ENCODE assay signal across 8 cellular contexts in the genomic region with DNA sequence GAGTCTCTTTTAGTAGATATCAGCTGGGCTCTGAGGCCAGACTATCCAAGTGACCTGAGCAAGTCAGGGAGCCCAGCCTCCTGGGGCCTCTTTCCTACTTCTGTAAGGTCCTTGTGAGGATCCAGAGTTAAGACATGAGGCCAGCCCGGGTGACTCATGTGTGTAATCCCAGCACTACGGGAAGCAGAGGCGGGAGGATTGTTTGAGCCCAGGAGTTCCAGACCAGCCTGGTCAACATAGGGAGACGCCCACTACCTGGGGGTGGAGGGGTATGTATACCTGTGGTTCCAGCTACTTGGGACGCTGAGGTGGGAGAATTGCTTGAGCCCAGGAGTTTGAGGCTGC. TPM values are rescaled to one million over a fixed set of nuclear protein-coding genes. Genes with fewer than 3 reads are reported as not detected.
DNase-seq lines count a peak whose midpoint lies in the region; ATAC-seq and TF ChIP-seq lines count a peak whose summit lies in the region.

No MANE protein-coding gene starts in this region.

- no peak overlapping the region for H4K91ac ChIP-seq in mesenchymal stem cell (ENCODE audit: low read length)

- peaks cover 11% of the 10 kb centered on the region for H3K4me1 Mint-ChIP-seq in activated T-cell treated with anti-CD3 and anti-CD28 coated beads, Interleukin-2, amount 50 U/mL, for 4 hours (ENCODE audit: low read depth)

- H3K9me3 ChIP-seq in mesenchymal stem cell (ENCODE audit: control insufficient read depth, low read length): no peaks in the 10 kb centered on the region

- no peak overlapping the region for H2BK15ac ChIP-seq in mesenchymal stem cell (ENCODE audit: low read depth, poor library complexity, severe bottlenecking)

- H2AFZ ChIP-seq in mesenchymal stem cell (ENCODE audit: low read depth, low read length): no peak overlapping the region

- H3K4me3 Mint-ChIP-seq in activated T-cell treated with anti-CD3 and anti-CD28 coated beads, Interleukin-2, amount 50 U/mL, for 4 hours: no peak overlapping the region

- H3K4ac ChIP-seq in mesenchymal stem cell (ENCODE audit: low read depth in 1 of 2, low read length in 2 of 2): peak overlapping the region in 1 of 2 experiments; percentile 24

- peaks cover 3 to 8% of the 10 kb centered on the region in 2 experiments for H3K36me3 ChIP-seq in mesenchymal stem cell (ENCODE audit: control insufficient read depth in 1 of 2, insufficient read depth in 2 of 2, low read depth in 1 of 2, low read length in 2 of 2)

- H3K79me1 ChIP-seq in mesenchymal stem cell (replicated peaks; ENCODE audit: low read length, poor library complexity, severe bottlenecking): peaks cover 1% of the 10 kb centered on the region

- no peaks in the 10 kb centered on the region for H3K27me3 ChIP-seq in mesenchymal stem cell (ENCODE audit: control insufficient read depth in 1 of 2, insufficient read depth in 1 of 2, low read length in 2 of 2)

- peak overlapping the region; percentile 88 for H3K4me2 ChIP-seq in mesenchymal stem cell (ENCODE audit: low read length, poor library complexity, severe bottlenecking)

- H3K27ac ChIP-seq in mesenchymal stem cell (ENCODE audit: low read length, poor library complexity, severe bottlenecking): peak overlapping the region; percentile 22

- no peak overlapping the region for H3K23ac ChIP-seq in mesenchymal stem cell (ENCODE audit: low read length in 2 of 2)

- no peak for TF ChIP-seq CTCF in cardiac fibroblast (IDR thresholded peaks at IDR 0.05; ENCODE audit: low read depth, low read length)

- H3K14ac ChIP-seq in mesenchymal stem cell (ENCODE audit: low read length in 2 of 2): no peak overlapping the region

- no peak overlapping the region for H2BK120ac ChIP-seq in mesenchymal stem cell (ENCODE audit: low read depth, low read length)

- H3K36me3 Mint-ChIP-seq in activated T-cell treated with anti-CD3 and anti-CD28 coated beads, Interleukin-2, amount 50 U/mL, for 4 hours (ENCODE audit: insufficient read depth): no peaks in the 10 kb centered on the region

- intact Hi-C loops in Right ventricle myocardium inferior (cut with DNase I) (no loop called here), cardiac septum (cut with DNase I) (no loop called here)

- H3K18ac ChIP-seq in mesenchymal stem cell (ENCODE audit: low read depth in 1 of 2, low read length in 2 of 2): peak overlapping the region in 1 of 2 experiments; percentile 46

- no peak overlapping the region for H2BK12ac ChIP-seq in mesenchymal stem cell (ENCODE audit: low read length in 2 of 2)

- peak overlapping the region; percentile 58 for H4K8ac ChIP-seq in mesenchymal stem cell (ENCODE audit: low read length)

- H3K9ac ChIP-seq in mesenchymal stem cell (ENCODE audit: low read length): peak overlapping the region; percentile 85

- WGBS in mesenchymal stem cell: 3% methylated on average over 3 of the region's 5 CpGs

- H2BK5ac ChIP-seq in mesenchymal stem cell (ENCODE audit: low read depth, low read length, poor library complexity, severe bottlenecking): no peak overlapping the region

- peaks cover 16% of the 10 kb centered on the region for H3K4me1 ChIP-seq in mesenchymal stem cell (ENCODE audit: control insufficient read depth, insufficient read depth, low read depth, low read length)

- no peak overlapping the region for H2AK5ac ChIP-seq in mesenchymal stem cell (ENCODE audit: low read length, severe bottlenecking)

- no peak for TF ChIP-seq POLR2A in GM18505 (IDR thresholded peaks at IDR 0.05; ENCODE audit: borderline replicate concordance, extremely low read depth, insufficient read depth, insufficient read length)

- H3K27me3 Mint-ChIP-seq in activated T-cell treated with anti-CD3 and anti-CD28 coated beads, Interleukin-2, amount 50 U/mL, for 4 hours (ENCODE audit: low read depth): peaks cover 25% of the 10 kb centered on the region

- no peak overlapping the region for H3K4me3 ChIP-seq in cardiac fibroblast (replicated peaks in 1 of 2; ENCODE audit: low read depth in 2 of 2, low read length in 2 of 2)
- peak overlapping the region in 1 of 2 experiments; percentile 76 for H3K4me3 ChIP-seq in mesenchymal stem cell (ENCODE audit: insufficient read depth in 1 of 2, low read depth in 1 of 2, low read length in 2 of 2)

- ATAC-seq in Right ventricle myocardium inferior: peak; percentile 48
- no peak for ATAC-seq in GM18505 (IDR thresholded peaks at IDR 0.05; ENCODE audit: unreplicated experiment)
- ATAC-seq in HG02981 (IDR thresholded peaks at IDR 0.05; ENCODE audit: unreplicated experiment): no peak
- ATAC-seq in activated T-cell treated with anti-CD3 and anti-CD28 coated beads, Interleukin-2, amount 50 U/mL, for 4 hours: no peak

- DNase-seq in Right ventricle myocardium inferior (ENCODE audit: missing footprints): no peak
- DNase-seq in cardiac septum (ENCODE audit: low spot score): no peak
- peak; percentile 75 to 77 for DNase-seq in cardiac fibroblast (ENCODE audit: low read depth in 2 of 2)
- DNase-seq in mesenchymal stem cell: peak; percentile 88
- DNase-seq in activated T-cell treated with anti-CD3 and anti-CD28 coated beads, Interleukin-2, amount 50 U/mL, for 4 hours: no peak
- no peak for DNase-seq in GOT3 (lab: John Stamatoyannopoulos, UW)

- H3K9me3 Mint-ChIP-seq in activated T-cell treated with anti-CD3 and anti-CD28 coated beads, Interleukin-2, amount 50 U/mL, for 4 hours: no peaks in the 10 kb centered on the region

RNA-seq across cellular contexts. Expression of gene POLA2, which starts 36.9 kb away (rescaled TPM):
- total RNA-seq in Right ventricle myocardium inferior (2.9 TPM), cardiac septum (3.5 TPM)
- polyA plus RNA-seq in mesenchymal stem cell (2013, experiment 1 of 2): 2.6 TPM
- 3.4 TPM for polyA plus RNA-seq in mesenchymal stem cell (2013, experiment 2 of 2)
- 10 to 100 TPM; 49.2 to 64.7 (median 57.6) TPM for total RNA-seq in activated T-cell treated with anti-CD3 and anti-CD28 coated beads, Interleukin-2, amount 50 U/mL, for 4 hours

RNA-seq across cellular contexts. Expression of gene CAPN1, which starts 43.2 kb away (rescaled TPM):
- total RNA-seq in Right ventricle myocardium inferior: 82.9 TPM
- 89.6 TPM for total RNA-seq in cardiac septum
- polyA plus RNA-seq in mesenchymal stem cell (2013, experiment 1 of 2): 166 TPM
- 168 TPM for polyA plus RNA-seq in mesenchymal stem cell (2013, experiment 2 of 2)
- total RNA-seq in activated T-cell treated with anti-CD3 and anti-CD28 coated beads, Interleukin-2, amount 50 U/mL, for 4 hours: 10 to 100 TPM; 65.5 to 86.2 (median 81.9) TPM

RNA-seq across cellular contexts. Expression of gene SPDYC, which starts 54.9 kb away (rescaled TPM):
- not detected for total RNA-seq in Right ventricle myocardium inferior
- not detected for total RNA-seq in cardiac septum
- not detected for polyA plus RNA-seq in mesenchymal stem cell (2013, experiment 1 of 2)
- not detected for polyA plus RNA-seq in mesenchymal stem cell (2013, experiment 2 of 2)
- total RNA-seq in activated T-cell treated with anti-CD3 and anti-CD28 coated beads, Interleukin-2, amount 50 U/mL, for 4 hours: not detected

Comparison
In these comparisons a context has a peak if more than half of its experiments do, and no peak if none do; other contexts are left out.
1. DNase-seq: peak in cardiac fibroblast (2 of 2) and mesenchymal stem cell (single experiment); none in Right ventricle myocardium inferior (single experiment), cardiac septum (single experiment), activated T-cell treated with anti-CD3 and anti-CD28 coated beads, Interleukin-2, amount 50 U/mL, for 4 hours (single experiment) and GOT3 (single experiment).
2. RNA of gene POLA2, which starts 36.9 kb away (total RNA-seq): 49.2 to 64.7 TPM in activated T-cell treated with anti-CD3 and anti-CD28 coated beads, Interleukin-2, amount 50 U/mL, for 4 hours; 3.5 TPM in cardiac septum (single experiment) and 2.9 TPM in Right ventricle myocardium inferior (single experiment); every median in the first group is over 10 times any median in the second.